ENCODE assay signal across 8 cellular contexts in genomic region chr1:174159253-174160108, GRCh38. TPM values are rescaled to one million over a fixed set of nuclear protein-coding genes. Genes with fewer than 3 reads are reported as not detected.
DNase-seq lines count a peak whose midpoint lies in the region; ATAC-seq and TF ChIP-seq lines count a peak whose summit lies in the region.

TSS of gene RABGAP1L (plus strand) at chr1:174159520.

- H3K27me3 ChIP-seq in mucosa of rectum (ENCODE audit: control insufficient read depth in 2 of 2, insufficient read depth in 2 of 2, low read length in 2 of 2) = no peaks in the 10 kb centered on the region

- H3K4me1 Mint-ChIP-seq in activated T-cell treated with anti-CD3 and anti-CD28 coated beads, Interleukin-2, amount 50 U/mL, for 24 hours (ENCODE audit: low read depth) = peaks cover 75% of the 10 kb centered on the region

- no peaks in the 10 kb centered on the region for H3K9me3 Mint-ChIP-seq in activated T-cell treated with anti-CD3 and anti-CD28 coated beads, Interleukin-2, amount 50 U/mL, for 24 hours

- peaks cover 10% of the 10 kb centered on the region for H3K36me3 Mint-ChIP-seq in activated T-cell treated with anti-CD3 and anti-CD28 coated beads, Interleukin-2, amount 50 U/mL, for 24 hours (ENCODE audit: low read depth)

- H3K27ac Mint-ChIP-seq in activated T-cell treated with anti-CD3 and anti-CD28 coated beads, Interleukin-2, amount 50 U/mL, for 24 hours = peak within 1 kb of the TSS; percentile 88

- H3K4me1 ChIP-seq in mucosa of rectum (ENCODE audit: control insufficient read depth in 2 of 2, insufficient read depth in 2 of 2, low read length in 2 of 2) = peaks cover 9 to 13% of the 10 kb centered on the region in 2 donors

- DNase-seq in DMS153 (lab: John Stamatoyannopoulos, UW) (peak; percentile 95), KBM-7 (peak; percentile 97), erythroblast (lab: John Stamatoyannopoulos, UW) (peak; percentile 97 to 98)
- DNase-seq in activated T-cell treated with anti-CD3 and anti-CD28 coated beads, Interleukin-2, amount 50 U/mL, for 24 hours = peak; percentile 93
- DNase-seq in stimulated activated CD8-positive, alpha-beta memory T cell treated with anti-CD3 and anti-CD28 coated beads, Interleukin-4, amount 100 ng/mL, for 4 hours (ENCODE audit: low read depth in 2 of 2, low spot score in 1 of 2) = peak; percentile 73 to 87

- H3K9me3 ChIP-seq in mucosa of rectum (ENCODE audit: control insufficient read depth in 2 of 2, low read length in 2 of 2) = no peaks in the 10 kb centered on the region

- ATAC-seq in GM21717 (IDR thresholded peaks at IDR 0.05; ENCODE audit: unreplicated experiment) = peak; percentile 49

- peak; percentile 85 for TF ChIP-seq POLR2A in erythroblast (IDR thresholded peaks at IDR 0.05; ENCODE audit: low read length)

- peak within 1 kb of the TSS; percentile 97 for H3K4me3 Mint-ChIP-seq in activated T-cell treated with anti-CD3 and anti-CD28 coated beads, Interleukin-2, amount 50 U/mL, for 24 hours

- peak within 1 kb of the TSS; percentile 89 to 93 for H3K4me3 ChIP-seq in mucosa of rectum (ENCODE audit: low read length in 2 of 2)

- H3K36me3 ChIP-seq in mucosa of rectum (ENCODE audit: control insufficient read depth in 2 of 2, insufficient read depth in 2 of 2, low read length in 2 of 2) = no peaks in the 10 kb centered on the region

- peak within 1 kb of the TSS; percentile 85 to 99 for H3K9ac ChIP-seq in mucosa of rectum (ENCODE audit: low read depth in 1 of 2, low read length in 2 of 2)

- H3K27ac ChIP-seq in mucosa of rectum (ENCODE audit: low read depth in 2 of 2, low read length in 2 of 2) = peak within 1 kb of the TSS; percentile 97 to 98

- H3K27me3 Mint-ChIP-seq in activated T-cell treated with anti-CD3 and anti-CD28 coated beads, Interleukin-2, amount 50 U/mL, for 24 hours = no peaks in the 10 kb centered on the region

- in situ Hi-C loops in KBM-7 (cut with MboI; ENCODE audit: low pct_unique_long_range_greater_than_20kb, low sequenced_read_pairs) = no loop called here

TF ChIP-seq in PFSK-1, 5 proteins besides CTCF, POLR2A, EP300 and RAD21:
- TF ChIP-seq SIN3A (IDR thresholded peaks at IDR 0.05; ENCODE audit: borderline replicate concordance, insufficient read depth, low read length) (peak; percentile 52; the same call in 1 of the 2 replicates), REST (IDR thresholded peaks at IDR 0.05; ENCODE audit: insufficient read depth in 1 of 2, low read depth in 2 of 2, low read length in 2 of 2) (0 out of 4 replicates have a peak, but pooled peaks of 1 of the 2 experiments have one; percentile 5), POLR2AphosphoS5 (IDR thresholded peaks at IDR 0.05; ENCODE audit: low read depth, low read length) (peak; percentile 90), FOXP2 (optimal IDR thresholded peaks at IDR 0.05; ENCODE audit: borderline replicate concordance, extremely low read depth, extremely low read length, insufficient read depth) (peak; percentile 90), TAF1 (IDR thresholded peaks at IDR 0.05; ENCODE audit: borderline replicate concordance, insufficient read depth, low read length) (peak; percentile 61; the same call in 1 of the 2 replicates)

RNA-seq across cellular contexts. Expression of gene RABGAP1L, which starts in this region (rescaled TPM):
- 8.1 TPM for polyA plus RNA-seq in PFSK-1 (2012; ENCODE audit: insufficient read length, low read depth)

Comparison
In these comparisons a context has a peak if more than half of its experiments do, and no peak if none do; other contexts are left out.
1. Peak in every context shown above with its lines: DNase-seq, ATAC-seq, H3K4me3 ChIP-seq and H3K27ac ChIP-seq.